Comparison of ENCODE assay signal across 18 cellular contexts in the genomic region with DNA sequence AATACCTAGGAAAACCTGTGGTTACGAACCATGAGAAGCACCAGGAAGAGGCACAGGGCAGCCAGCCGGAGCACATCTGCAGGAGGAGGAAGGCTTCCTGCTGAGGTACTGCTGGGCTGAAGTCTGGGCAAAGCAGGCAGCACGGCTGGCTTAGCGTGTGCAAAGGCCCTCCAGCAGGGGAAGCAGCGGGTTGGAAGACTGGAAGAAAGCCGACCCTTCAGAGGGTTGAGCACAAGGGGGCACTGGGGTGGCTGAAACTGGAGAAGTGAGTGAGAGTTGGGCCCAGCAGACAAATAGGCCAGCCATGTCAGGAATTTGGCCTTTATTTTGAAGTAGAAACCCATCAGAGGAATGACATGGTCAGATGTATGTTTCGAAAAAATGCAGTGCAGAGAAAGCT. TPM values are rescaled to one million over a fixed set of nuclear protein-coding genes. Genes with fewer than 3 reads are reported as not detected.
DNase-seq lines count a peak whose midpoint lies in the region; TF ChIP-seq lines count a peak whose summit lies in the region.
"Had no signal": no experiment of that assay in that cellular context is flagged by ENCODE, and none has a peak within 500 bp of the region (broad histone marks: within the 10 kb centered on the region; RNA-seq: fewer than 3 reads in every experiment).

No MANE protein-coding gene starts in this region.

- H3K4me3 Mint-ChIP-seq in MCF 10A (ENCODE audit: unreplicated experiment) (no peak overlapping the region), type B pancreatic cell (no peak overlapping the region)

- H3K4me1 ChIP-seq in breast epithelium (no peaks in the 10 kb centered on the region), vagina (no peaks in the 10 kb centered on the region)

- H3K27ac Mint-ChIP-seq in MCF 10A (ENCODE audit: low read depth, unreplicated experiment), result peak overlapping the region; percentile 57
- H3K27ac Mint-ChIP-seq in type B pancreatic cell, result no peak overlapping the region

- H3K9me3 Mint-ChIP-seq in MCF 10A (ENCODE audit: unreplicated experiment) (no peaks in the 10 kb centered on the region), type B pancreatic cell (no peaks in the 10 kb centered on the region)

- H3K36me3 Mint-ChIP-seq in MCF 10A (ENCODE audit: insufficient read depth, unreplicated experiment), result peaks cover 90% of the 10 kb centered on the region
- H3K36me3 Mint-ChIP-seq in type B pancreatic cell, result peaks cover 28% of the 10 kb centered on the region

- POLR2A ChIA-PET in MCF 10A (lab: Yijun Ruan, JAX), result no interaction called here

- H3K9me3 ChIP-seq in breast epithelium, result no peaks in the 10 kb centered on the region
- no peaks in the 10 kb centered on the region for H3K9me3 ChIP-seq in vagina
- H3K9me3 ChIP-seq: mucosa of descending colon, thoracic aorta had no signal

- H3K27me3 ChIP-seq in breast epithelium, result no peaks in the 10 kb centered on the region
- H3K27me3 ChIP-seq in vagina, result no peaks in the 10 kb centered on the region

- no peak for TF ChIP-seq CTCF in MCF 10A (IDR thresholded peaks at IDR 0.05; ENCODE audit: unreplicated experiment)
- TF ChIP-seq CTCF in breast epithelium (IDR thresholded peaks at IDR 0.05), result no peak
- peak; percentile 12 for TF ChIP-seq CTCF in fibroblast of mammary gland (conservative IDR thresholded peaks at IDR 0.05; ENCODE audit: control insufficient read depth, insufficient read depth, low read depth, low read length)
- TF ChIP-seq CTCF in type B pancreatic cell (conservative IDR thresholded peaks at IDR 0.05), result peak; percentile 21
- no peak for TF ChIP-seq CTCF in vagina (IDR thresholded peaks at IDR 0.05)

- CTCF ChIA-PET in MCF 10A (lab: Yijun Ruan, JAX), result interaction anchor here (2.6 kb wide), 1 partner anchor 12 kb away, joined by 13 read pairs; a partner anchor contains a TSS

- intact Hi-C loops in MCF 10A (cut with micrococcal nuclease) (no loop called here), breast epithelium (cut with DNase I; ENCODE audit: low total_unique reads) (no loop called here), vagina (cut with DNase I) (no loop called here)

- BruUV-seq in MCF 10A (replicated peaks; lab: Mats Ljungman, UMichigan), result no TSS peak

- no peak overlapping the region for H3K4me3 ChIP-seq in breast epithelium
- no peak overlapping the region for H3K4me3 ChIP-seq in fibroblast of mammary gland (ENCODE audit: control insufficient read depth, low read depth, low read length)
- no peak overlapping the region for H3K4me3 ChIP-seq in vagina
- H3K4me3 ChIP-seq: mucosa of descending colon, thoracic aorta had no signal

- H3K36me3 ChIP-seq in breast epithelium (peaks cover 22% of the 10 kb centered on the region), vagina (peaks cover 0 to 93% of the 10 kb centered on the region in 2 donors)

- H3K27me3 Mint-ChIP-seq in MCF 10A (ENCODE audit: insufficient read depth, unreplicated experiment) (no peaks in the 10 kb centered on the region), type B pancreatic cell (no peaks in the 10 kb centered on the region)

- in situ Hi-C loops in SK-MEL-5 (cut with HindIII; ENCODE audit: low pct_unique_long_range_greater_than_20kb, low sequenced_read_pairs), result no loop called here

- H3K4me1 Mint-ChIP-seq in MCF 10A (ENCODE audit: insufficient read depth, unreplicated experiment), result no peaks in the 10 kb centered on the region
- no peaks in the 10 kb centered on the region for H3K4me1 Mint-ChIP-seq in type B pancreatic cell (ENCODE audit: unreplicated experiment)

- TF ChIP-seq POLR2A in breast epithelium (IDR thresholded peaks at IDR 0.05) (no peak), vagina (IDR thresholded peaks at IDR 0.05) (no peak)

- no peak overlapping the region for H3K27ac ChIP-seq in breast epithelium
- H3K27ac ChIP-seq in vagina, result no peak overlapping the region
- H3K27ac ChIP-seq: thoracic aorta had no signal

- no peak for DNase-seq in MCF 10A (ENCODE audit: unreplicated experiment)
- no peak for DNase-seq in breast epithelium (ENCODE audit: low spot score in 2 of 2)
- peak; percentile 22 for DNase-seq in SK-MEL-5 (ENCODE audit: low read depth, low spot score)
- no peak for DNase-seq in fibroblast of mammary gland (ENCODE audit: low read depth)
- no peak for DNase-seq in type B pancreatic cell (ENCODE audit: extremely low spot score, unreplicated experiment)
- no peak for DNase-seq in DMS79 (lab: John Stamatoyannopoulos, UW)
- DNase-seq in kidney glomerular epithelial cell (lab: John Stamatoyannopoulos, UW), result no peak
- no peak for DNase-seq in vagina (ENCODE audit: extremely low spot score in 2 of 2)
- DNase-seq: activated T-cell treated with anti-CD3 and anti-CD28 coated beads, Interleukin-2, amount 50 U/mL, for 48 hours; AML-193; DMS153; foreskin melanocyte; mucosa of descending colon; NCI-H146; NCI-H510A; OCI-M1; posterior cingulate gyrus had no signal

RNA-seq across cellular contexts. Expression of a gene that starts 12.1 kb away (rescaled TPM):
- total RNA-seq in MCF 10A (2022), result 5.0 and 5.3 TPM in 2 replicates
- total RNA-seq in breast epithelium, result 10 to 100 TPM; 12.1 to 27.8 (median 26.9) TPM
- 4.3 and 5.2 TPM in 2 replicates for total RNA-seq in SK-MEL-5 (2014; rRNA removed; shearing (Covaris generic))
- polyA plus RNA-seq in SK-MEL-5 (2015; cell fraction: cytosol; rRNA removed), result 6.6 and 7.7 TPM in 2 replicates
- 8.3 and 12.0 TPM in 2 replicates for polyA plus RNA-seq in SK-MEL-5 (2015; cell fraction: nucleus; rRNA removed)
- 5.8 and 6.9 TPM in 2 replicates for total RNA-seq in type B pancreatic cell (ENCODE audit: low replicate concordance)
- total RNA-seq in vagina, result 14.5 TPM

RNA-seq across cellular contexts. Expression of a gene that starts 15.3 kb away (rescaled TPM):
- total RNA-seq in MCF 10A (2022) (15.0 and 15.8 TPM in 2 replicates), breast epithelium (1 to 10 TPM; 4.8 to 5.6 (median 5.1) TPM), type B pancreatic cell (ENCODE audit: low replicate concordance) (19.3 and 25.0 TPM in 2 replicates), vagina (10.6 TPM)
- 1.8 and 4.0 TPM in 2 replicates for total RNA-seq in SK-MEL-5 (2014; rRNA removed; shearing (Covaris generic))
- 15.8 and 20.7 TPM in 2 replicates for polyA plus RNA-seq in SK-MEL-5 (2015; cell fraction: cytosol; rRNA removed)
- polyA plus RNA-seq in SK-MEL-5 (2015; cell fraction: nucleus; rRNA removed), result 23.1 and 30.8 TPM in 2 replicates

RNA-seq across cellular contexts. Expression of a gene that starts 24.0 kb away (rescaled TPM):
- total RNA-seq in MCF 10A (2022) (16.2 and 21.2 TPM in 2 replicates), breast epithelium (10 to 100 TPM; 20.0 to 40.5 (median 25.9) TPM), type B pancreatic cell (ENCODE audit: low replicate concordance) (18.7 and 19.4 TPM in 2 replicates), vagina (27.0 TPM)
- total RNA-seq in SK-MEL-5 (2014; rRNA removed; shearing (Covaris generic)), result 35.2 and 43.9 TPM in 2 replicates
- 42.9 and 45.9 TPM in 2 replicates for polyA plus RNA-seq in SK-MEL-5 (2015; cell fraction: cytosol; rRNA removed)
- polyA plus RNA-seq in SK-MEL-5 (2015; cell fraction: nucleus; rRNA removed), result 14.5 and 15.9 TPM in 2 replicates

RNA-seq across cellular contexts. Expression of a gene that starts 37.6 kb away (rescaled TPM):
- total RNA-seq in MCF 10A (2022) (0.42 and 0.91 TPM in 2 replicates), breast epithelium (1 to 10 TPM; 1.6 to 2.6 (median 2.6) TPM), type B pancreatic cell (ENCODE audit: low replicate concordance) (1.0 and 9.9 TPM in 2 replicates), vagina (4.7 TPM)
- total RNA-seq in SK-MEL-5 (2014; rRNA removed; shearing (Covaris generic)), result 0.13 TPM in 1 of 2 replicates, not detected in the other
- 0.27 TPM in 1 of 2 replicates, not detected in the other for polyA plus RNA-seq in SK-MEL-5 (2015; cell fraction: cytosol; rRNA removed)
- polyA plus RNA-seq in SK-MEL-5 (2015; cell fraction: nucleus; rRNA removed), result 0.26 TPM in 1 of 2 replicates, not detected in the other

RNA-seq across cellular contexts. Expression of a gene that starts 49.5 kb away (rescaled TPM):
- 18.0 and 23.4 TPM in 2 replicates for total RNA-seq in MCF 10A (2022)
- 10 to 100 TPM in 1 of 3 donors, 1 to 10 TPM in 2; 4.5 to 12.7 (median 9.2) TPM for total RNA-seq in breast epithelium
- total RNA-seq in SK-MEL-5 (2014; rRNA removed; shearing (Covaris generic)), result 20.8 and 22.0 TPM in 2 replicates
- polyA plus RNA-seq in SK-MEL-5 (2015; cell fraction: cytosol; rRNA removed), result 22.3 and 25.6 TPM in 2 replicates
- polyA plus RNA-seq in SK-MEL-5 (2015; cell fraction: nucleus; rRNA removed), result 19.7 and 20.1 TPM in 2 replicates
- 29.0 and 46.4 TPM in 2 replicates for total RNA-seq in type B pancreatic cell (ENCODE audit: low replicate concordance)
- total RNA-seq in vagina, result 21.4 TPM

Comparison
In these comparisons a context has a peak if more than half of its experiments do, and no peak if none do; other contexts are left out.
1. CTCF ChIP-seq: peak in fibroblast of mammary gland (single experiment) and type B pancreatic cell (single experiment); none in MCF 10A (single experiment), breast epithelium (0 of 3) and vagina (0 of 3).